Comparison of ENCODE assay signal across 1 cellular context in the genomic region with DNA sequence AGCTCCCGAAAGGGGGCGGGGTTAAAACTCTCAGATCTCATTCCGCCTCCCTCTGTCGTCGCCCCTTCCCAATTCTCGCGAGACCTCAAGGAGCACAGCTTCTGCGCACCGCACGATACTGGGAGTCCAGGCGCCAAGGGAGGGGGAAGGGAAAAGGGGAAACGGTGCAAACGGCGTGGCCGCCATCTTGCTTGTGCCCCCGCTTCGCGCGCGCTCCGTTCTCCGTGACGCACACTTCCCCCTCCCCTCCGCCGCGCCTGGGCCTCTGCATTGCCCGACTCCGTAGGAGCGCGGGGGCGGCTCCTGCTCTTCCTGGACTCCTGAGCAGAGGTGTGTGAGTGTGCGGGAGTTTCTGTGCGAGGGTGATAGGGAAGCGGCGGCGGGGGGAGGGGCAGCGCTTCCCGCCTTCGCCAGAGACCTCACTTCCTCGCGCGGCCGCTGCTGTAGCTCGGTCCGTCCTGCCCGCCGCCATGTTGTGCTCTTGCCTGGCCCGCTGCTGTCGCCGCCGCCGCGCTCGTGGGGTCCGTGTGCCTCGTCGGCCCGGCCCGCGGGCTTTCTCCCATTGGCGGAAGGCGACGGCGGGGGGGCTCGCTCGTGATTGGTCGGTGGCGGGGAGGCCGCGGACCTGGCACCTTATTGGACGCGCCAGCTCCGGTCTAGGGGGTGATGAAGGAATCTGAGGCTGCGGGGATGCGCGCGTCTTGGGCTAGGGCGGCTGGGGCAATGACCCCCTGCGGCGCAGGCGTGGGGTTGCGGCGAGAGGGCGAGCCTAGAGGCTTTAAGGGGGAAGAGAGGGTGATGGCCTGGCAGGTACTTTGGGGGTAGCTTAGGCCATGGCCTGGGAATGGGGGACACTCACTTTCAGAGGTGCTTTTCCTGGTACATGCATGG.
TF ChIP-seq lines count a peak whose summit lies in the region.

A gene (plus strand): TSS at position 167 of the 891 bp plus-strand sequence. CDS start 47,140 bp downstream, outside the sequence.

TF ChIP-seq in K562, 482 proteins besides CTCF, POLR2A, EP300 and RAD21 (continued from another document and continues in another):
- TF ChIP-seq, protein P1, sequence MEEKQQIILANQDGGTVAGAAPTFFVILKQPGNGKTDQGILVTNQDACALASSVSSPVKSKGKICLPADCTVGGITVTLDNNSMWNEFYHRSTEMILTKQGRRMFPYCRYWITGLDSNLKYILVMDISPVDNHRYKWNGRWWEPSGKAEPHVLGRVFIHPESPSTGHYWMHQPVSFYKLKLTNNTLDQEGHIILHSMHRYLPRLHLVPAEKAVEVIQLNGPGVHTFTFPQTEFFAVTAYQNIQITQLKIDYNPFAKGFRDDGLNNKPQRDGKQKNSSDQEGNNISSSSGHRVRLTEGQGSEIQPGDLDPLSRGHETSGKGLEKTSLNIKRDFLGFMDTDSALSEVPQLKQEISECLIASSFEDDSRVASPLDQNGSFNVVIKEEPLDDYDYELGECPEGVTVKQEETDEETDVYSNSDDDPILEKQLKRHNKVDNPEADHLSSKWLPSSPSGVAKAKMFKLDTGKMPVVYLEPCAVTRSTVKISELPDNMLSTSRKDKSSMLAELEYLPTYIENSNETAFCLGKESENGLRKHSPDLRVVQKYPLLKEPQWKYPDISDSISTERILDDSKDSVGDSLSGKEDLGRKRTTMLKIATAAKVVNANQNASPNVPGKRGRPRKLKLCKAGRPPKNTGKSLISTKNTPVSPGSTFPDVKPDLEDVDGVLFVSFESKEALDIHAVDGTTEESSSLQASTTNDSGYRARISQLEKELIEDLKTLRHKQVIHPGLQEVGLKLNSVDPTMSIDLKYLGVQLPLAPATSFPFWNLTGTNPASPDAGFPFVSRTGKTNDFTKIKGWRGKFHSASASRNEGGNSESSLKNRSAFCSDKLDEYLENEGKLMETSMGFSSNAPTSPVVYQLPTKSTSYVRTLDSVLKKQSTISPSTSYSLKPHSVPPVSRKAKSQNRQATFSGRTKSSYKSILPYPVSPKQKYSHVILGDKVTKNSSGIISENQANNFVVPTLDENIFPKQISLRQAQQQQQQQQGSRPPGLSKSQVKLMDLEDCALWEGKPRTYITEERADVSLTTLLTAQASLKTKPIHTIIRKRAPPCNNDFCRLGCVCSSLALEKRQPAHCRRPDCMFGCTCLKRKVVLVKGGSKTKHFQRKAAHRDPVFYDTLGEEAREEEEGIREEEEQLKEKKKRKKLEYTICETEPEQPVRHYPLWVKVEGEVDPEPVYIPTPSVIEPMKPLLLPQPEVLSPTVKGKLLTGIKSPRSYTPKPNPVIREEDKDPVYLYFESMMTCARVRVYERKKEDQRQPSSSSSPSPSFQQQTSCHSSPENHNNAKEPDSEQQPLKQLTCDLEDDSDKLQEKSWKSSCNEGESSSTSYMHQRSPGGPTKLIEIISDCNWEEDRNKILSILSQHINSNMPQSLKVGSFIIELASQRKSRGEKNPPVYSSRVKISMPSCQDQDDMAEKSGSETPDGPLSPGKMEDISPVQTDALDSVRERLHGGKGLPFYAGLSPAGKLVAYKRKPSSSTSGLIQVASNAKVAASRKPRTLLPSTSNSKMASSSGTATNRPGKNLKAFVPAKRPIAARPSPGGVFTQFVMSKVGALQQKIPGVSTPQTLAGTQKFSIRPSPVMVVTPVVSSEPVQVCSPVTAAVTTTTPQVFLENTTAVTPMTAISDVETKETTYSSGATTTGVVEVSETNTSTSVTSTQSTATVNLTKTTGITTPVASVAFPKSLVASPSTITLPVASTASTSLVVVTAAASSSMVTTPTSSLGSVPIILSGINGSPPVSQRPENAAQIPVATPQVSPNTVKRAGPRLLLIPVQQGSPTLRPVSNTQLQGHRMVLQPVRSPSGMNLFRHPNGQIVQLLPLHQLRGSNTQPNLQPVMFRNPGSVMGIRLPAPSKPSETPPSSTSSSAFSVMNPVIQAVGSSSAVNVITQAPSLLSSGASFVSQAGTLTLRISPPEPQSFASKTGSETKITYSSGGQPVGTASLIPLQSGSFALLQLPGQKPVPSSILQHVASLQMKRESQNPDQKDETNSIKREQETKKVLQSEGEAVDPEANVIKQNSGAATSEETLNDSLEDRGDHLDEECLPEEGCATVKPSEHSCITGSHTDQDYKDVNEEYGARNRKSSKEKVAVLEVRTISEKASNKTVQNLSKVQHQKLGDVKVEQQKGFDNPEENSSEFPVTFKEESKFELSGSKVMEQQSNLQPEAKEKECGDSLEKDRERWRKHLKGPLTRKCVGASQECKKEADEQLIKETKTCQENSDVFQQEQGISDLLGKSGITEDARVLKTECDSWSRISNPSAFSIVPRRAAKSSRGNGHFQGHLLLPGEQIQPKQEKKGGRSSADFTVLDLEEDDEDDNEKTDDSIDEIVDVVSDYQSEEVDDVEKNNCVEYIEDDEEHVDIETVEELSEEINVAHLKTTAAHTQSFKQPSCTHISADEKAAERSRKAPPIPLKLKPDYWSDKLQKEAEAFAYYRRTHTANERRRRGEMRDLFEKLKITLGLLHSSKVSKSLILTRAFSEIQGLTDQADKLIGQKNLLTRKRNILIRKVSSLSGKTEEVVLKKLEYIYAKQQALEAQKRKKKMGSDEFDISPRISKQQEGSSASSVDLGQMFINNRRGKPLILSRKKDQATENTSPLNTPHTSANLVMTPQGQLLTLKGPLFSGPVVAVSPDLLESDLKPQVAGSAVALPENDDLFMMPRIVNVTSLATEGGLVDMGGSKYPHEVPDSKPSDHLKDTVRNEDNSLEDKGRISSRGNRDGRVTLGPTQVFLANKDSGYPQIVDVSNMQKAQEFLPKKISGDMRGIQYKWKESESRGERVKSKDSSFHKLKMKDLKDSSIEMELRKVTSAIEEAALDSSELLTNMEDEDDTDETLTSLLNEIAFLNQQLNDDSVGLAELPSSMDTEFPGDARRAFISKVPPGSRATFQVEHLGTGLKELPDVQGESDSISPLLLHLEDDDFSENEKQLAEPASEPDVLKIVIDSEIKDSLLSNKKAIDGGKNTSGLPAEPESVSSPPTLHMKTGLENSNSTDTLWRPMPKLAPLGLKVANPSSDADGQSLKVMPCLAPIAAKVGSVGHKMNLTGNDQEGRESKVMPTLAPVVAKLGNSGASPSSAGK (IDR thresholded peaks at IDR 0.05): peak; percentile 95
- no peak for TF ChIP-seq SNRNP70 (optimal IDR thresholded peaks at IDR 0.05; ENCODE audit: low read depth, low read length)
- TF ChIP-seq ZNF232 (CRISPR knock-in tag; IDR thresholded peaks at IDR 0.05): 0 out of 2 replicates have a peak, but pooled peaks have one; percentile 19
- TF ChIP-seq, protein P2, sequence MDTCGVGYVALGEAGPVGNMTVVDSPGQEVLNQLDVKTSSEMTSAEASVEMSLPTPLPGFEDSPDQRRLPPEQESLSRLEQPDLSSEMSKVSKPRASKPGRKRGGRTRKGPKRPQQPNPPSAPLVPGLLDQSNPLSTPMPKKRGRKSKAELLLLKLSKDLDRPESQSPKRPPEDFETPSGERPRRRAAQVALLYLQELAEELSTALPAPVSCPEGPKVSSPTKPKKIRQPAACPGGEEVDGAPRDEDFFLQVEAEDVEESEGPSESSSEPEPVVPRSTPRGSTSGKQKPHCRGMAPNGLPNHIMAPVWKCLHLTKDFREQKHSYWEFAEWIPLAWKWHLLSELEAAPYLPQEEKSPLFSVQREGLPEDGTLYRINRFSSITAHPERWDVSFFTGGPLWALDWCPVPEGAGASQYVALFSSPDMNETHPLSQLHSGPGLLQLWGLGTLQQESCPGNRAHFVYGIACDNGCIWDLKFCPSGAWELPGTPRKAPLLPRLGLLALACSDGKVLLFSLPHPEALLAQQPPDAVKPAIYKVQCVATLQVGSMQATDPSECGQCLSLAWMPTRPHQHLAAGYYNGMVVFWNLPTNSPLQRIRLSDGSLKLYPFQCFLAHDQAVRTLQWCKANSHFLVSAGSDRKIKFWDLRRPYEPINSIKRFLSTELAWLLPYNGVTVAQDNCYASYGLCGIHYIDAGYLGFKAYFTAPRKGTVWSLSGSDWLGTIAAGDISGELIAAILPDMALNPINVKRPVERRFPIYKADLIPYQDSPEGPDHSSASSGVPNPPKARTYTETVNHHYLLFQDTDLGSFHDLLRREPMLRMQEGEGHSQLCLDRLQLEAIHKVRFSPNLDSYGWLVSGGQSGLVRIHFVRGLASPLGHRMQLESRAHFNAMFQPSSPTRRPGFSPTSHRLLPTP (IDR thresholded peaks at IDR 0.05; ENCODE audit: borderline replicate concordance, extremely low read depth, insufficient read length): no peak
- TF ChIP-seq TRIM24 (IDR thresholded peaks at IDR 0.05): peak; percentile 73 to 85
- TF ChIP-seq, protein P3, sequence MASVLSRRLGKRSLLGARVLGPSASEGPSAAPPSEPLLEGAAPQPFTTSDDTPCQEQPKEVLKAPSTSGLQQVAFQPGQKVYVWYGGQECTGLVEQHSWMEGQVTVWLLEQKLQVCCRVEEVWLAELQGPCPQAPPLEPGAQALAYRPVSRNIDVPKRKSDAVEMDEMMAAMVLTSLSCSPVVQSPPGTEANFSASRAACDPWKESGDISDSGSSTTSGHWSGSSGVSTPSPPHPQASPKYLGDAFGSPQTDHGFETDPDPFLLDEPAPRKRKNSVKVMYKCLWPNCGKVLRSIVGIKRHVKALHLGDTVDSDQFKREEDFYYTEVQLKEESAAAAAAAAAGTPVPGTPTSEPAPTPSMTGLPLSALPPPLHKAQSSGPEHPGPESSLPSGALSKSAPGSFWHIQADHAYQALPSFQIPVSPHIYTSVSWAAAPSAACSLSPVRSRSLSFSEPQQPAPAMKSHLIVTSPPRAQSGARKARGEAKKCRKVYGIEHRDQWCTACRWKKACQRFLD (CRISPR knock-in tag; IDR thresholded peaks at IDR 0.05): peak; percentile 97
- TF ChIP-seq ZNF24 (IDR thresholded peaks at IDR 0.05): peak; percentile 38; the same call in 1 of the 2 replicates
- TF ChIP-seq E2F3 (CRISPR knock-in tag; IDR thresholded peaks at IDR 0.05): peak; percentile 97
- TF ChIP-seq ZKSCAN8 (CRISPR knock-in tag; IDR thresholded peaks at IDR 0.05): no peak; the same call in 1 of the 2 replicates
- TF ChIP-seq ETV1 (tag; conservative IDR thresholded peaks at IDR 0.05; ENCODE audit: low read depth): peak; percentile 83
- no peak for TF ChIP-seq KHSRP (IDR thresholded peaks at IDR 0.05)
- TF ChIP-seq, protein P4, sequence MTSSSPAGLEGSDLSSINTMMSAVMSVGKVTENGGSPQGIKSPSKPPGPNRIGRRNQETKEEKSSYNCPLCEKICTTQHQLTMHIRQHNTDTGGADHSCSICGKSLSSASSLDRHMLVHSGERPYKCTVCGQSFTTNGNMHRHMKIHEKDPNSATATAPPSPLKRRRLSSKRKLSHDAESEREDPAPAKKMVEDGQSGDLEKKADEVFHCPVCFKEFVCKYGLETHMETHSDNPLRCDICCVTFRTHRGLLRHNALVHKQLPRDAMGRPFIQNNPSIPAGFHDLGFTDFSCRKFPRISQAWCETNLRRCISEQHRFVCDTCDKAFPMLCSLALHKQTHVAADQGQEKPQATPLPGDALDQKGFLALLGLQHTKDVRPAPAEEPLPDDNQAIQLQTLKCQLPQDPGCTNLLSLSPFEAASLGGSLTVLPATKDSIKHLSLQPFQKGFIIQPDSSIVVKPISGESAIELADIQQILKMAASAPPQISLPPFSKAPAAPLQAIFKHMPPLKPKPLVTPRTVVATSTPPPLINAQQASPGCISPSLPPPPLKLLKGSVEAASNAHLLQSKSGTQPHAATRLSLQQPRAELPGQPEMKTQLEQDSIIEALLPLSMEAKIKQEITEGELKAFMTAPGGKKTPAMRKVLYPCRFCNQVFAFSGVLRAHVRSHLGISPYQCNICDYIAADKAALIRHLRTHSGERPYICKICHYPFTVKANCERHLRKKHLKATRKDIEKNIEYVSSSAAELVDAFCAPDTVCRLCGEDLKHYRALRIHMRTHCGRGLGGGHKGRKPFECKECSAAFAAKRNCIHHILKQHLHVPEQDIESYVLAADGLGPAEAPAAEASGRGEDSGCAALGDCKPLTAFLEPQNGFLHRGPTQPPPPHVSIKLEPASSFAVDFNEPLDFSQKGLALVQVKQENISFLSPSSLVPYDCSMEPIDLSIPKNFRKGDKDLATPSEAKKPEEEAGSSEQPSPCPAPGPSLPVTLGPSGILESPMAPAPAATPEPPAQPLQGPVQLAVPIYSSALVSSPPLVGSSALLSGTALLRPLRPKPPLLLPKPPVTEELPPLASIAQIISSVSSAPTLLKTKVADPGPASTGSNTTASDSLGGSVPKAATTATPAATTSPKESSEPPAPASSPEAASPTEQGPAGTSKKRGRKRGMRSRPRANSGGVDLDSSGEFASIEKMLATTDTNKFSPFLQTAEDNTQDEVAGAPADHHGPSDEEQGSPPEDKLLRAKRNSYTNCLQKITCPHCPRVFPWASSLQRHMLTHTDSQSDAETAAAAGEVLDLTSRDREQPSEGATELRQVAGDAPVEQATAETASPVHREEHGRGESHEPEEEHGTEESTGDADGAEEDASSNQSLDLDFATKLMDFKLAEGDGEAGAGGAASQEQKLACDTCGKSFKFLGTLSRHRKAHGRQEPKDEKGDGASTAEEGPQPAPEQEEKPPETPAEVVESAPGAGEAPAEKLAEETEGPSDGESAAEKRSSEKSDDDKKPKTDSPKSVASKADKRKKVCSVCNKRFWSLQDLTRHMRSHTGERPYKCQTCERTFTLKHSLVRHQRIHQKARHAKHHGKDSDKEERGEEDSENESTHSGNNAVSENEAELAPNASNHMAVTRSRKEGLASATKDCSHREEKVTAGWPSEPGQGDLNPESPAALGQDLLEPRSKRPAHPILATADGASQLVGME (CRISPR knock-in tag; IDR thresholded peaks at IDR 0.05): peak; percentile 95
- TF ChIP-seq DIDO1 (tag; IDR thresholded peaks at IDR 0.05; ENCODE audit: low read depth): 0 out of 2 replicates have a peak, but pooled peaks have one; percentile 23
- TF ChIP-seq SMAD3 (CRISPR knock-in tag; conservative IDR thresholded peaks at IDR 0.05): peak; percentile 85
- TF ChIP-seq, protein P5, sequence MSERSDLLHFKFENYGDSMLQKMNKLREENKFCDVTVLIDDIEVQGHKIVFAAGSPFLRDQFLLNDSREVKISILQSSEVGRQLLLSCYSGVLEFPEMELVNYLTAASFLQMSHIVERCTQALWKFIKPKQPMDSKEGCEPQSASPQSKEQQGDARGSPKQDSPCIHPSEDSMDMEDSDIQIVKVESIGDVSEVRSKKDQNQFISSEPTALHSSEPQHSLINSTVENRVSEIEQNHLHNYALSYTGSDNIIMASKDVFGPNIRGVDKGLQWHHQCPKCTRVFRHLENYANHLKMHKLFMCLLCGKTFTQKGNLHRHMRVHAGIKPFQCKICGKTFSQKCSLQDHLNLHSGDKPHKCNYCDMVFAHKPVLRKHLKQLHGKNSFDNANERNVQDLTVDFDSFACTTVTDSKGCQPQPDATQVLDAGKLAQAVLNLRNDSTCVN (CRISPR knock-in tag; IDR thresholded peaks at IDR 0.05): peak; percentile 49; the same call in 1 of the 2 replicates
- TF ChIP-seq L3MBTL2 (IDR thresholded peaks at IDR 0.05): peak; percentile 97
- TF ChIP-seq POU5F1 (IDR thresholded peaks at IDR 0.05; ENCODE audit: borderline replicate concordance, low read depth, low read length, partially characterized antibody): no peak
- TF ChIP-seq SIRT6 (IDR thresholded peaks at IDR 0.05; ENCODE audit: low read depth, low read length): no peak
- peak; percentile 91 for TF ChIP-seq CREM (IDR thresholded peaks at IDR 0.05; ENCODE audit: low read depth)
- TF ChIP-seq, protein P6, sequence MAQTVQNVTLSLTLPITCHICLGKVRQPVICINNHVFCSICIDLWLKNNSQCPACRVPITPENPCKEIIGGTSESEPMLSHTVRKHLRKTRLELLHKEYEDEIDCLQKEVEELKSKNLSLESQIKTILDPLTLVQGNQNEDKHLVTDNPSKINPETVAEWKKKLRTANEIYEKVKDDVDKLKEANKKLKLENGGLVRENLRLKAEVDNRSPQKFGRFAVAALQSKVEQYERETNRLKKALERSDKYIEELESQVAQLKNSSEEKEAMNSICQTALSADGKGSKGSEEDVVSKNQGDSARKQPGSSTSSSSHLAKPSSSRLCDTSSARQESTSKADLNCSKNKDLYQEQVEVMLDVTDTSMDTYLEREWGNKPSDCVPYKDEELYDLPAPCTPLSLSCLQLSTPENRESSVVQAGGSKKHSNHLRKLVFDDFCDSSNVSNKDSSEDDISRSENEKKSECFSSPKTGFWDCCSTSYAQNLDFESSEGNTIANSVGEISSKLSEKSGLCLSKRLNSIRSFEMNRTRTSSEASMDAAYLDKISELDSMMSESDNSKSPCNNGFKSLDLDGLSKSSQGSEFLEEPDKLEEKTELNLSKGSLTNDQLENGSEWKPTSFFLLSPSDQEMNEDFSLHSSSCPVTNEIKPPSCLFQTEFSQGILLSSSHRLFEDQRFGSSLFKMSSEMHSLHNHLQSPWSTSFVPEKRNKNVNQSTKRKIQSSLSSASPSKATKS (CRISPR knock-in tag; IDR thresholded peaks at IDR 0.05): no peak
- TF ChIP-seq ZNF224 (CRISPR knock-in tag; IDR thresholded peaks at IDR 0.05): peak; percentile 81; the same call in 1 of the 2 replicates
- TF ChIP-seq ZNF212 (CRISPR knock-in tag; IDR thresholded peaks at IDR 0.05): no peak
